In the genomic region with DNA sequence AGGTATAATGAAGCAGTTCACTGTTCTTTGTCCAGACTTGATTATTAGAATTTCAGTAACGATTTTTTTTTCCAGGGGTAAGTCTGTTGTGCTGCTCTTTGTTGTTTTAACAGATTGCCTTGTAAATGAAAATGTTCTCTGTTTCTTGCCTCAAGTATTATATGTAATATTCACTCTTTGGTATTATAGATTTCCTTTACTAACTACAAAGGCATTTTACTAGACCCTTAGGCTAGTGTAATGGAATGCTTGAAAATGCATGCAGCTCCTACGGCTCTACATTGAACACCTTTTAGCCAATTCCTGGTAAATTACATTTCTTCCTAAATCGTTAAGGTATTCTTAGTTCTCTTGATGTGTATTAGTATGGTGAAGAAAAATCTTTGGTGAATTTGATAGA, we compare ENCODE assay signal across 19 cellular contexts.
DNase-seq lines count a peak whose midpoint lies in the region; ATAC-seq and TF ChIP-seq lines count a peak whose summit lies in the region.
"Had no signal": no experiment of that assay in that cellular context is flagged by ENCODE, and none has a peak within 500 bp of the region (broad histone marks: within the 10 kb centered on the region; RNA-seq: fewer than 3 reads in every experiment).

No MANE protein-coding gene starts in this region.

- H3K4me3 Mint-ChIP-seq in MCF 10A (ENCODE audit: unreplicated experiment): peak overlapping the region; percentile 28
- H3K4me3 Mint-ChIP-seq: GM23338 had no signal

- no peak for TF ChIP-seq CTCF in MCF 10A (IDR thresholded peaks at IDR 0.05; ENCODE audit: unreplicated experiment)
- no peak for TF ChIP-seq CTCF in breast epithelium (IDR thresholded peaks at IDR 0.05)
- TF ChIP-seq CTCF in foreskin keratinocyte (conservative IDR thresholded peaks at IDR 0.05): no peak

- H3K27me3 Mint-ChIP-seq in MCF 10A (ENCODE audit: insufficient read depth, unreplicated experiment): no peaks in the 10 kb centered on the region

- ATAC-seq in foreskin keratinocyte: peak; percentile 25
- no peak for ATAC-seq in GM21717 (IDR thresholded peaks at IDR 0.05; ENCODE audit: unreplicated experiment)
- no peak for ATAC-seq in GM21526 (IDR thresholded peaks at IDR 0.05; ENCODE audit: low FRiP score, unreplicated experiment)
- ATAC-seq: GM23338 had no signal

- H3K27ac ChIP-seq in breast epithelium (peak overlapping the region in 1 of 2 donors; percentile 29), foreskin keratinocyte (peak overlapping the region; percentile 73)
- H3K27ac ChIP-seq: 22Rv1, Peyer's patch had no signal

- H3K27me3 ChIP-seq in breast epithelium: no peaks in the 10 kb centered on the region
- no peaks in the 10 kb centered on the region for H3K27me3 ChIP-seq in foreskin keratinocyte
- H3K27me3 ChIP-seq: Peyer's patch had no signal

- no TSS peak for BruUV-seq in MCF 10A (replicated peaks; lab: Mats Ljungman, UMichigan)

- POLR2A ChIA-PET in MCF 10A (lab: Yijun Ruan, JAX): interaction anchor here (0.7 to 22.8 kb wide), 4 partner anchors 11 to 451 kb away, joined by 4 to 691 read pairs (median 172); no protein-coding TSS in a partner anchor

- H3K4me1 ChIP-seq in breast epithelium (no peaks in the 10 kb centered on the region), foreskin keratinocyte (peaks cover 43% of the 10 kb centered on the region)
- H3K4me1 ChIP-seq: Peyer's patch had no signal

- H3K9me3 Mint-ChIP-seq in MCF 10A (ENCODE audit: unreplicated experiment): no peaks in the 10 kb centered on the region
- H3K9me3 Mint-ChIP-seq: GM23338 had no signal

- H3K27ac Mint-ChIP-seq in MCF 10A (ENCODE audit: low read depth, unreplicated experiment): peak overlapping the region; percentile 93
- H3K27ac Mint-ChIP-seq: GM23338 had no signal

- peaks cover 100% of the 10 kb centered on the region for H3K36me3 Mint-ChIP-seq in MCF 10A (ENCODE audit: insufficient read depth, unreplicated experiment)

- H3K4me3 ChIP-seq in breast epithelium: no peak overlapping the region
- H3K4me3 ChIP-seq: GM23338, Peyer's patch had no signal

- CTCF ChIA-PET in MCF 10A (lab: Yijun Ruan, JAX): no interaction called here

- H3K4me1 Mint-ChIP-seq in MCF 10A (ENCODE audit: insufficient read depth, unreplicated experiment): peaks cover 65% of the 10 kb centered on the region

- intact Hi-C loops in MCF 10A (cut with micrococcal nuclease): no loop called here
- intact Hi-C loops in breast epithelium (cut with DNase I; ENCODE audit: low total_unique reads): no loop called here

- H3K9me3 ChIP-seq in breast epithelium: no peaks in the 10 kb centered on the region
- H3K9me3 ChIP-seq: Peyer's patch had no signal

- no peaks in the 10 kb centered on the region for H3K36me3 ChIP-seq in breast epithelium

- no peak for TF ChIP-seq POLR2A in breast epithelium (IDR thresholded peaks at IDR 0.05)

- DNase-seq in MCF 10A (ENCODE audit: unreplicated experiment): no peak
- no peak for DNase-seq in breast epithelium (ENCODE audit: low spot score in 2 of 2)
- peak; percentile 32 for DNase-seq in ELR (ENCODE audit: low read depth)
- peak in 1 of 2 donors; percentile 82 for DNase-seq in foreskin keratinocyte
- DNase-seq in renal cortical epithelial cell (ENCODE audit: low read depth): peak; percentile 52
- DNase-seq in NCI-H82 treated with DMSO at 0.1 percent for 48 hours (lab: John Stamatoyannopoulos, UW; ENCODE audit: unreplicated experiment): no peak
- DNase-seq: DMS79 treated with DMSO at 0.1 percent for 48 hours, HCEC 1CT, NCI-H1092 treated with DMSO at 0.1 percent for 48 hours, NCI-H2081, NCI-H2171 treated with DMSO at 0.1 percent for 48 hours, NCI-H446, NCI-H526 treated with DMSO at 0.1 percent for 48 hours, Peyer's patch, SHP77 had no signal

Comparison
In these comparisons a context has a peak if more than half of its experiments do, and no peak if none do; other contexts are left out.
1. DNase-seq: peak in ELR (single experiment) and renal cortical epithelial cell (single experiment); none in MCF 10A (single experiment), breast epithelium (0 of 2) and NCI-H82 treated with DMSO at 0.1 percent for 48 hours (single experiment).